ENCODE assay signal across 10 cellular contexts in genomic region chr2:130452897-130453296, GRCh38. TPM values are rescaled to one million over a fixed set of nuclear protein-coding genes. Genes with fewer than 3 reads are reported as not detected.
"Had no signal": no experiment of that assay in that cellular context is flagged by ENCODE, and none has a peak within 500 bp of the region (broad histone marks: within the 10 kb centered on the region; RNA-seq: fewer than 3 reads in every experiment).

No MANE protein-coding gene starts in this region.

RNA-seq across cellular contexts. Expression of gene POTEI, which starts 56.2 kb away (rescaled TPM):
- total RNA-seq: epithelial cell of proximal tubule, esophagus squamous epithelium, gastrocnemius medialis, heart right ventricle, kidney, left lobe of liver, left ventricle myocardium inferior, lower leg skin, mesenteric fat pad had no signal
- polyA plus RNA-seq: esophagus, heart right ventricle had no signal
